ENCODE assay signal across 11 cellular contexts in genomic region chr15:40595773-40596172, GRCh38. TPM values are rescaled to one million over a fixed set of nuclear protein-coding genes. Genes with fewer than 3 reads are reported as not detected.
DNase-seq lines count a peak whose midpoint lies in the region; FAIRE-seq and TF ChIP-seq lines count a peak whose summit lies in the region.
"Had no signal": no experiment of that assay in that cellular context is flagged by ENCODE, and none has a peak within 500 bp of the region (broad histone marks: within the 10 kb centered on the region; RNA-seq: fewer than 3 reads in every experiment).

No MANE protein-coding gene starts in this region.

- H4K20me1 ChIP-seq in mammary epithelial cell (ENCODE audit: insufficient read depth, low read length), result no peaks in the 10 kb centered on the region
- H4K20me1 ChIP-seq in MM.1S (ENCODE audit: insufficient read depth, low read length), result no peaks in the 10 kb centered on the region
- H4K20me1 ChIP-seq in astrocyte (ENCODE audit: insufficient read depth, low read length), result no peaks in the 10 kb centered on the region

- H3K27me3 Mint-ChIP-seq in MCF 10A (ENCODE audit: insufficient read depth, unreplicated experiment) (no peaks in the 10 kb centered on the region), astrocyte (ENCODE audit: low read depth, unreplicated experiment) (no peaks in the 10 kb centered on the region)

- H3K36me3 ChIP-seq in mammary epithelial cell (ENCODE audit: insufficient read depth, low read length) (no peaks in the 10 kb centered on the region), MM.1S (replicated peaks; ENCODE audit: insufficient read depth, low read length) (no peaks in the 10 kb centered on the region), astrocyte (ENCODE audit: insufficient read depth, low read length) (no peaks in the 10 kb centered on the region), skeletal muscle satellite cell (ENCODE audit: insufficient read depth, low read length) (no peaks in the 10 kb centered on the region)
- H3K36me3 ChIP-seq: ascending aorta had no signal

- H3K36me3 Mint-ChIP-seq in MCF 10A (ENCODE audit: insufficient read depth, unreplicated experiment) (peaks cover 7% of the 10 kb centered on the region), astrocyte (ENCODE audit: low read depth, unreplicated experiment) (no peaks in the 10 kb centered on the region)
- H3K36me3 Mint-ChIP-seq: memory B cell had no signal

- H3K9me2 ChIP-seq in MM.1S (replicated peaks; ENCODE audit: insufficient read depth, low read length), result no peaks in the 10 kb centered on the region

- intact Hi-C loops in mammary epithelial cell (cut with micrococcal nuclease) (loop anchor here (2.0 kb wide), 2 partner anchors 77 to 299 kb away; partner anchors contain the start of gene VPS18), MCF 10A (cut with micrococcal nuclease) (loop anchor here (2.0 to 10.0 kb wide), 3 partner anchors 31 to 299 kb away; partner anchors contain the start of genes C15orf62, CCDC32, GCHFR and VPS18)

- peaks cover 9% of the 10 kb centered on the region for H3K4me1 ChIP-seq in mammary epithelial cell (ENCODE audit: insufficient read depth, low read length)
- H3K4me1 ChIP-seq in MM.1S (ENCODE audit: low read length), result peaks cover 13% of the 10 kb centered on the region
- no peaks in the 10 kb centered on the region for H3K4me1 ChIP-seq in astrocyte (ENCODE audit: insufficient read depth, low read length)
- no peaks in the 10 kb centered on the region for H3K4me1 ChIP-seq in skeletal muscle satellite cell (ENCODE audit: control insufficient read depth, insufficient read depth, low read length)

- DNase-seq in mammary epithelial cell, result peak; percentile 2
- DNase-seq in MCF 10A (ENCODE audit: unreplicated experiment), result no peak
- no peak for DNase-seq in MM.1S
- DNase-seq in astrocyte (ENCODE audit: low read depth), result no peak
- no peak for DNase-seq in activated T-cell treated with anti-CD3 and anti-CD28 coated beads, Interleukin-2, amount 50 U/mL, for 48 hours
- DNase-seq in iPS-NIHi7 (ENCODE audit: extremely low spot score), result no peak
- DNase-seq in RPMI8226, result no peak
- DNase-seq: NCI-H1436 had no signal

- POLR2A ChIA-PET in MCF 10A (lab: Yijun Ruan, JAX), result interaction anchor here (1.5 to 3.1 kb wide), 4 partner anchors 26 to 99 kb away, joined by 6 to 20 read pairs (median 12); partner anchors contain the start of genes CCDC32, RAD51 and RPUSD2

- TF ChIP-seq CTCF in mammary epithelial cell (conservative IDR thresholded peaks at IDR 0.05 in 1 of 2, IDR thresholded peaks at IDR 0.05 in 1 of 2; ENCODE audit: extremely low read depth in 1 of 2, insufficient read depth in 1 of 2, low read depth in 1 of 2, low read length in 2 of 2) (no peak), MCF 10A (IDR thresholded peaks at IDR 0.05; ENCODE audit: unreplicated experiment) (no peak), MM.1S (IDR thresholded peaks at IDR 0.05; ENCODE audit: low read length) (no peak), astrocyte (IDR thresholded peaks at IDR 0.05; ENCODE audit: insufficient read depth, low read depth, low read length) (no peak)

- H3K4me2 ChIP-seq in mammary epithelial cell (ENCODE audit: insufficient read depth, low read depth, low read length), result peak overlapping the region; percentile 86
- peak overlapping the region; percentile 92; the same call in 1 of the 2 replicates for H3K4me2 ChIP-seq in MM.1S (ENCODE audit: low read depth, low read length)
- peak overlapping the region; percentile 88 for H3K4me2 ChIP-seq in astrocyte (ENCODE audit: low read length)
- H3K4me2 ChIP-seq in skeletal muscle satellite cell (ENCODE audit: low read length), result peak overlapping the region; percentile 83

- H3K27ac ChIP-seq in mammary epithelial cell (ENCODE audit: insufficient read depth, low read depth, low read length), result no peak overlapping the region
- no peak overlapping the region for H3K27ac ChIP-seq in MM.1S (ENCODE audit: low read length)
- H3K27ac ChIP-seq in astrocyte (ENCODE audit: low read depth, low read length), result no peak overlapping the region
- H3K27ac ChIP-seq: ascending aorta had no signal

- no peak overlapping the region for H3K9ac ChIP-seq in mammary epithelial cell (ENCODE audit: insufficient read depth, low read length)
- H3K9ac ChIP-seq in MM.1S (ENCODE audit: low read length), result no peak overlapping the region
- H3K9ac ChIP-seq in astrocyte (ENCODE audit: low read length), result no peak overlapping the region
- H3K9ac ChIP-seq in skeletal muscle satellite cell (ENCODE audit: low read depth, low read length), result no peak overlapping the region

- peaks cover 15% of the 10 kb centered on the region for H3F3A ChIP-seq in MM.1S (ENCODE audit: insufficient read depth, low read length)

- CTCF ChIA-PET in mammary epithelial cell (lab: Charles Lee; ENCODE audit: low non-redundant PET) (no interaction called here), MCF 10A (lab: Yijun Ruan, JAX) (no interaction called here)

- 84% methylated on average over 5 of the region's 5 CpGs for WGBS in mammary epithelial cell (ENCODE audit: low coverage, missing lambda C conversion rate)

- peaks cover 6% of the 10 kb centered on the region for H3K4me1 Mint-ChIP-seq in MCF 10A (ENCODE audit: insufficient read depth, unreplicated experiment)
- H3K4me1 Mint-ChIP-seq in astrocyte (ENCODE audit: low read depth, unreplicated experiment), result peaks cover 5% of the 10 kb centered on the region

- no peaks in the 10 kb centered on the region for H3K9me3 ChIP-seq in mammary epithelial cell (replicated peaks; ENCODE audit: insufficient read depth, low read length)
- no peaks in the 10 kb centered on the region for H3K9me3 ChIP-seq in MM.1S (replicated peaks; ENCODE audit: insufficient read depth, low read length)
- H3K9me3 ChIP-seq in astrocyte (ENCODE audit: insufficient read depth, low read depth, low read length), result no peaks in the 10 kb centered on the region
- H3K9me3 ChIP-seq in skeletal muscle satellite cell (replicated peaks; ENCODE audit: low read length), result no peaks in the 10 kb centered on the region
- H3K9me3 ChIP-seq: ascending aorta had no signal

- no peak for FAIRE-seq in astrocyte (lab: Jason Lieb, UNC)

- H3K9me3 Mint-ChIP-seq in MCF 10A (ENCODE audit: unreplicated experiment) (no peaks in the 10 kb centered on the region), astrocyte (ENCODE audit: unreplicated experiment) (no peaks in the 10 kb centered on the region)
- H3K9me3 Mint-ChIP-seq: memory B cell had no signal

- dilution Hi-C loops in mammary epithelial cell (cut with HindIII; ENCODE audit: low sequenced_read_pairs), result no loop called here

- H3K4me3 ChIP-seq in mammary epithelial cell (replicated peaks in 1 of 3; ENCODE audit: insufficient read depth in 1 of 3, low read depth in 2 of 3, low read length in 3 of 3) (peak overlapping the region in 1 of 3 experiments; percentile 76), MM.1S (ENCODE audit: low read length) (no peak overlapping the region), astrocyte (ENCODE audit: insufficient read depth, low read depth, low read length) (no peak overlapping the region), skeletal muscle satellite cell (ENCODE audit: low read length) (peak overlapping the region; percentile 90)
- H3K4me3 ChIP-seq: ascending aorta had no signal

- no peak overlapping the region for H3K4me3 Mint-ChIP-seq in MCF 10A (ENCODE audit: unreplicated experiment)
- H3K4me3 Mint-ChIP-seq in astrocyte (ENCODE audit: unreplicated experiment), result no peak overlapping the region

- H3K27me3 ChIP-seq in mammary epithelial cell (ENCODE audit: insufficient read depth, low read length), result no peaks in the 10 kb centered on the region
- H3K27me3 ChIP-seq in MM.1S (replicated peaks; ENCODE audit: insufficient read depth, low read length), result no peaks in the 10 kb centered on the region
- no peaks in the 10 kb centered on the region for H3K27me3 ChIP-seq in astrocyte (ENCODE audit: insufficient read depth, low read length)
- no peaks in the 10 kb centered on the region for H3K27me3 ChIP-seq in skeletal muscle satellite cell (ENCODE audit: control insufficient read depth, insufficient read depth, low read length)
- H3K27me3 ChIP-seq: ascending aorta had no signal

- no TSS peak for BruUV-seq in mammary epithelial cell (replicated peaks; lab: Mats Ljungman, UMichigan)
- no TSS peak for BruUV-seq in MCF 10A (replicated peaks; lab: Mats Ljungman, UMichigan)

- in situ Hi-C loops in mammary epithelial cell (cut with MboI; ENCODE audit: low sequenced_read_pairs in 2 of 2), result no loop called here

- H3K79me2 ChIP-seq in mammary epithelial cell (ENCODE audit: insufficient read depth, low read length) (peaks cover 62% of the 10 kb centered on the region), MM.1S (ENCODE audit: low read length) (peaks cover 65% of the 10 kb centered on the region), astrocyte (ENCODE audit: insufficient read depth, low read length) (peaks cover 62% of the 10 kb centered on the region)

- peak overlapping the region; percentile 7 for H2AFZ ChIP-seq in mammary epithelial cell (ENCODE audit: low read depth, low read length)
- no peak overlapping the region for H2AFZ ChIP-seq in MM.1S (ENCODE audit: low read length)
- H2AFZ ChIP-seq in astrocyte (ENCODE audit: low read depth, low read length), result no peak overlapping the region

- no peak overlapping the region for H3K27ac Mint-ChIP-seq in MCF 10A (ENCODE audit: low read depth, unreplicated experiment)
- no peak overlapping the region for H3K27ac Mint-ChIP-seq in astrocyte (ENCODE audit: unreplicated experiment)
- H3K27ac Mint-ChIP-seq: memory B cell had no signal

RNA-seq across cellular contexts. Expression of gene KNL1, which starts 1.7 kb away (rescaled TPM):
- total RNA-seq in mammary epithelial cell (10 to 100 TPM in 1 of 2 donors, 1 to 10 TPM in 1; 1.8 to 21.3 TPM), MCF 10A (2022) (7.9 and 11.4 TPM in 2 replicates), astrocyte (2.0 and 3.3 TPM in 2 replicates)
- polyA plus RNA-seq in mammary epithelial cell, result 7.6 TPM
- 16.9 TPM for polyA minus RNA-seq in mammary epithelial cell
- 19.0 and 20.5 TPM in 2 replicates for total RNA-seq in skeletal muscle satellite cell (2012; rRNA removed)
- total RNA-seq: ascending aorta had no signal

RNA-seq across cellular contexts. Expression of gene RPUSD2, which starts 26.7 kb away (rescaled TPM):
- 10 to 100 TPM; 13.8 to 14.3 TPM for total RNA-seq in mammary epithelial cell
- polyA plus RNA-seq in mammary epithelial cell, result 12.2 TPM
- polyA minus RNA-seq in mammary epithelial cell, result 17.9 TPM
- 13.4 and 13.9 TPM in 2 replicates for total RNA-seq in MCF 10A (2022)
- 10.9 and 12.2 TPM in 2 replicates for total RNA-seq in astrocyte
- total RNA-seq in skeletal muscle satellite cell (2012; rRNA removed), result 13.7 and 15.1 TPM in 2 replicates

RNA-seq across cellular contexts. Expression of gene CCDC32, which starts 30.9 kb away (rescaled TPM):
- total RNA-seq in mammary epithelial cell (10 to 100 TPM; 17.3 to 25.8 TPM), MCF 10A (2022) (17.9 and 18.1 TPM in 2 replicates), astrocyte (24.3 and 31.4 TPM in 2 replicates)
- polyA plus RNA-seq in mammary epithelial cell, result 13.2 TPM
- polyA minus RNA-seq in mammary epithelial cell, result 4.3 TPM
- 10.5 and 11.7 TPM in 2 replicates for total RNA-seq in skeletal muscle satellite cell (2012; rRNA removed)
